ENCODE assay signal across 25 cellular contexts in the genomic region with DNA sequence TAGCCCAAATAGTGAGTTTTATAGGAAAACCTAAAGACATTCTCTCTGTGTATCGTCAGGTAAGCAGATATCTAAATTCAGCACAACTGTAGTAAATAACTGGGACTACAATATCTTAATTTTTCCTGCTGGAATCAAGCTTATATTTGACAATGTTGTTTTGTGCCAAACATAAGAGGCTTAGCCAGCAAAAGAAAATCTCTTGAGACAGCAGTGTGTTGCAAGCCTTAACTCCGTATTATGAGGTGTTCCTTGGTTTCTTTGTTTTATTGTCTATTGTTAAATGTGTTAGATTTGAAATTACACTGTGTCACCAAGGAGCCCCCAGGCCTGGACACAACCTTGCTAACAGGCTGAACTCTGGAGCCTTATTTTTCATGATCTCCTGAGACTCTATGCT.
A peak's percentile ranks its signal among the peaks of the same experiment; 100 is the strongest.
DNase-seq lines count a peak whose midpoint lies in the region; ATAC-seq and TF ChIP-seq lines count a peak whose summit lies in the region.
"Had no signal": no experiment of that assay in that cellular context is flagged by ENCODE, and none has a peak within 500 bp of the region (broad histone marks: within the 10 kb centered on the region; RNA-seq: fewer than 3 reads in every experiment).

No MANE protein-coding gene starts in this region.

- no peak for TF ChIP-seq POLR2A in gastrocnemius medialis (IDR thresholded peaks at IDR 0.05)

- DNase-seq in NCI-H82 (lab: John Stamatoyannopoulos, UW) = peak; percentile 6
- no peak for DNase-seq in NCI-H82 treated with DMSO at 0.1 percent for 48 hours (lab: John Stamatoyannopoulos, UW; ENCODE audit: unreplicated experiment)
- DNase-seq in Right ventricle myocardium superior = no peak
- no peak for DNase-seq in left cardiac atrium
- DNase-seq in mesendoderm = no peak
- DNase-seq in sciatic nerve (ENCODE audit: low spot score) = no peak
- DNase-seq in NCI-H1092 treated with DMSO at 0.1 percent for 48 hours (lab: John Stamatoyannopoulos, UW) = no peak
- DNase-seq in gastrocnemius medialis = no peak
- DNase-seq: AML-193; Caco-2; Calu3; CD4-positive, alpha-beta T cell; CD8-positive, alpha-beta T cell; DMS 273 treated with DMSO at 0.1 percent for 48 hours; DMS153; DMS53; DMS79; DND-41; EL; GDM1 had no signal

- no peak for TF ChIP-seq CTCF in gastrocnemius medialis (IDR thresholded peaks at IDR 0.05 in 4 of 5, conservative IDR thresholded peaks at IDR 0.05 in 1 of 5)

- H3K36me3 ChIP-seq in mesendoderm (ENCODE audit: control insufficient read depth, insufficient read depth, low read length) (no peaks in the 10 kb centered on the region), gastrocnemius medialis (no peaks in the 10 kb centered on the region)
- H3K36me3 ChIP-seq: BLaER1 treated with 17β-estradiol and CSF1 and Interleukin-3, amounts not matched to agents 10 nM and 100 nM had no signal

- H3K18ac ChIP-seq in mesendoderm (ENCODE audit: low read length) = no peak overlapping the region

- H3K27ac ChIP-seq in mesendoderm (ENCODE audit: low read depth, low read length) (no peak overlapping the region), gastrocnemius medialis (no peak overlapping the region)
- H3K27ac ChIP-seq: 22Rv1; A549; BLaER1 treated with 17β-estradiol and CSF1 and Interleukin-3, amounts not matched to agents 10 nM and 100 nM; C4-2B had no signal

- no peaks in the 10 kb centered on the region for H3K9me3 ChIP-seq in gastrocnemius medialis
- H3K9me3 ChIP-seq: BLaER1 treated with 17β-estradiol and CSF1 and Interleukin-3, amounts not matched to agents 10 nM and 100 nM had no signal

- H2BK5ac ChIP-seq in mesendoderm (ENCODE audit: low read length) = no peak overlapping the region

- no peak overlapping the region for H2BK120ac ChIP-seq in mesendoderm (ENCODE audit: low read depth, low read length)

- peak overlapping the region; percentile 57 for H2BK15ac ChIP-seq in mesendoderm (replicated peaks; ENCODE audit: low read depth)

- H3K9ac ChIP-seq in mesendoderm (ENCODE audit: low read length) = no peak overlapping the region
- H3K9ac ChIP-seq: BLaER1 treated with 17β-estradiol and CSF1 and Interleukin-3, amounts not matched to agents 10 nM and 100 nM had no signal

- no peak overlapping the region for H4K8ac ChIP-seq in mesendoderm (ENCODE audit: low read depth, low read length)

- H3K4me2 ChIP-seq in mesendoderm (ENCODE audit: low read length) = no peak overlapping the region
- H3K4me2 ChIP-seq: A549; BLaER1 treated with 17β-estradiol and CSF1 and Interleukin-3, amounts not matched to agents 10 nM and 100 nM had no signal

- H3K4me3 ChIP-seq in mesendoderm (ENCODE audit: low read length) (no peak overlapping the region), gastrocnemius medialis (no peak overlapping the region)
- H3K4me3 ChIP-seq: A549; BLaER1 treated with 17β-estradiol and CSF1 and Interleukin-3, amounts not matched to agents 10 nM and 100 nM; GM12878 had no signal

- H3K79me2 ChIP-seq in mesendoderm (ENCODE audit: control insufficient read depth, insufficient read depth, low read length) = no peaks in the 10 kb centered on the region

- WGBS in mesendoderm (ENCODE audit: extremely low coverage, insufficient coverage, low lambda C conversion rate) = no CpG with 5 or more reads among the region's 2 CpGs

- no peak overlapping the region for H3K4ac ChIP-seq in mesendoderm (ENCODE audit: low read depth, low read length)

- intact Hi-C loops in Right ventricle myocardium superior (cut with DNase I) (no loop called here), left cardiac atrium (cut with DNase I) (no loop called here), sciatic nerve (cut with DNase I) (no loop called here), gastrocnemius medialis (cut with DNase I; ENCODE audit: low total_unique reads) (no loop called here)

- ATAC-seq in Right ventricle myocardium superior (ENCODE audit: poor library complexity) (peak; percentile 77), left cardiac atrium (no peak), sciatic nerve (peak; percentile 81), gastrocnemius medialis (no peak)
- ATAC-seq: A549; CD8-positive, alpha-beta T cell; GM12878 had no signal

- H3K79me1 ChIP-seq in mesendoderm (ENCODE audit: low read length) = no peaks in the 10 kb centered on the region

- in situ Hi-C loops in gastrocnemius medialis (cut with MboI; ENCODE audit: low sequenced_read_pairs in 4 of 4) = no loop called here

- H3K4me1 ChIP-seq in mesendoderm (ENCODE audit: control insufficient read depth, low read depth, low read length) (no peaks in the 10 kb centered on the region), gastrocnemius medialis (no peaks in the 10 kb centered on the region)
- H3K4me1 ChIP-seq: A549; BLaER1 treated with 17β-estradiol and CSF1 and Interleukin-3, amounts not matched to agents 10 nM and 100 nM; Caco-2 had no signal

- H3K23ac ChIP-seq in mesendoderm (ENCODE audit: low read length) = no peak overlapping the region

- H2AK5ac ChIP-seq in mesendoderm (ENCODE audit: low read length) = no peak overlapping the region

- H3K27me3 ChIP-seq in mesendoderm (ENCODE audit: insufficient read depth, low read length, poor library complexity) = no peaks in the 10 kb centered on the region
- H3K27me3 ChIP-seq in gastrocnemius medialis = no peaks in the 10 kb centered on the region
- H3K27me3 ChIP-seq: BLaER1 treated with 17β-estradiol and CSF1 and Interleukin-3, amounts not matched to agents 10 nM and 100 nM had no signal

- no peak overlapping the region for H3K56ac ChIP-seq in mesendoderm (ENCODE audit: low read length)

- no peak overlapping the region for H4K5ac ChIP-seq in mesendoderm (ENCODE audit: low read length)

Comparison
In these comparisons a context has a peak if more than half of its experiments do, and no peak if none do; other contexts are left out.
1. ATAC-seq: peak in Right ventricle myocardium superior (single experiment) and sciatic nerve (single experiment); none in left cardiac atrium (0 of 2) and gastrocnemius medialis (0 of 2).